Comparison of ENCODE assay signal across 1 cellular context in the genomic region with DNA sequence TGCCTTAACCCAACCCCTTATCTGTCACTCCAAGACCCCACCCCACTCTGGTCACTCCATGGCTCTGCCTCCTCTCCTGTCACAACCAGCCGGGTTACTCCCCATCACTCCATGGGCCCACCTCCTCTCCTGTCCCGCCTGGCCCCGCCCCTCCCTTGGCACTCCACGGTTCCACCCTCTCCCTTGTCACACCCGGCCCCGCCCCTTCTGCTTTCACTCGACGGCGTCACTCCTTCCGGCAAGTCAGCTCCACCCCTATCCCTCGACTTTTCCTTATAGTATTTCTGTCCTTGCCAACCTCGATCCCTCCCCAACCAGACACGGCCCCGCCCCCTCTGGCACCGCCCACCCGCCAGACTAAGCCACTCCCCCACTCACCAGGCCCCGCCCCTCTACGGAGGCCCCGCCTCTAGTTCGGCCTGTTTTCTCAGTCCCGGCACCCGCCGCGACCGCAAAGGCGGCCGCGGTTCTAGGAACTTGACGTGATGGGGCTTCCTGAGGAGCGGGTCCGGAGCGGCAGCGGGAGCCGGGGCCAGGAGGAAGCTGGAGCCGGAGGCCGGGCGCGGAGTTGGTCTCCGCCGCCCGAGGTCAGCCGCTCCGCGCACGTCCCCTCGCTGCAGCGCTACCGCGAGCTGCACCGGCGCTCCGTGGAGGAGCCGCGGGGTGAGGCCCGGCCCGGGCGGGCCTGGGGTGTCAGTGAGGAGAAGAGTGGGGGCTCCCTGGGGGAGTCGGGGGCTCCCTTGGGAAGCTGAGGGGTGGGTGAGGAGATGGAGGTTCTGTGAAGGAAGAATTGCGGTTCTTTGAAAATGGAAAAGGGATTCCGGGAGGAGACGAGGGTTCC.
A peak's percentile ranks its signal among the peaks of the same experiment; 100 is the strongest.
TF ChIP-seq lines count a peak whose summit lies in the region.

A gene with protein sequence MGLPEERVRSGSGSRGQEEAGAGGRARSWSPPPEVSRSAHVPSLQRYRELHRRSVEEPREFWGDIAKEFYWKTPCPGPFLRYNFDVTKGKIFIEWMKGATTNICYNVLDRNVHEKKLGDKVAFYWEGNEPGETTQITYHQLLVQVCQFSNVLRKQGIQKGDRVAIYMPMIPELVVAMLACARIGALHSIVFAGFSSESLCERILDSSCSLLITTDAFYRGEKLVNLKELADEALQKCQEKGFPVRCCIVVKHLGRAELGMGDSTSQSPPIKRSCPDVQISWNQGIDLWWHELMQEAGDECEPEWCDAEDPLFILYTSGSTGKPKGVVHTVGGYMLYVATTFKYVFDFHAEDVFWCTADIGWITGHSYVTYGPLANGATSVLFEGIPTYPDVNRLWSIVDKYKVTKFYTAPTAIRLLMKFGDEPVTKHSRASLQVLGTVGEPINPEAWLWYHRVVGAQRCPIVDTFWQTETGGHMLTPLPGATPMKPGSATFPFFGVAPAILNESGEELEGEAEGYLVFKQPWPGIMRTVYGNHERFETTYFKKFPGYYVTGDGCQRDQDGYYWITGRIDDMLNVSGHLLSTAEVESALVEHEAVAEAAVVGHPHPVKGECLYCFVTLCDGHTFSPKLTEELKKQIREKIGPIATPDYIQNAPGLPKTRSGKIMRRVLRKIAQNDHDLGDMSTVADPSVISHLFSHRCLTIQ (plus strand): TSS at position 452 of the 841 bp plus-strand sequence. CDS start 34 bp downstream, at position 486.

TF ChIP-seq in HepG2, 621 proteins besides CTCF, POLR2A, EP300 and RAD21 (continued from another document and continues in another):
- TF ChIP-seq, protein P1, sequence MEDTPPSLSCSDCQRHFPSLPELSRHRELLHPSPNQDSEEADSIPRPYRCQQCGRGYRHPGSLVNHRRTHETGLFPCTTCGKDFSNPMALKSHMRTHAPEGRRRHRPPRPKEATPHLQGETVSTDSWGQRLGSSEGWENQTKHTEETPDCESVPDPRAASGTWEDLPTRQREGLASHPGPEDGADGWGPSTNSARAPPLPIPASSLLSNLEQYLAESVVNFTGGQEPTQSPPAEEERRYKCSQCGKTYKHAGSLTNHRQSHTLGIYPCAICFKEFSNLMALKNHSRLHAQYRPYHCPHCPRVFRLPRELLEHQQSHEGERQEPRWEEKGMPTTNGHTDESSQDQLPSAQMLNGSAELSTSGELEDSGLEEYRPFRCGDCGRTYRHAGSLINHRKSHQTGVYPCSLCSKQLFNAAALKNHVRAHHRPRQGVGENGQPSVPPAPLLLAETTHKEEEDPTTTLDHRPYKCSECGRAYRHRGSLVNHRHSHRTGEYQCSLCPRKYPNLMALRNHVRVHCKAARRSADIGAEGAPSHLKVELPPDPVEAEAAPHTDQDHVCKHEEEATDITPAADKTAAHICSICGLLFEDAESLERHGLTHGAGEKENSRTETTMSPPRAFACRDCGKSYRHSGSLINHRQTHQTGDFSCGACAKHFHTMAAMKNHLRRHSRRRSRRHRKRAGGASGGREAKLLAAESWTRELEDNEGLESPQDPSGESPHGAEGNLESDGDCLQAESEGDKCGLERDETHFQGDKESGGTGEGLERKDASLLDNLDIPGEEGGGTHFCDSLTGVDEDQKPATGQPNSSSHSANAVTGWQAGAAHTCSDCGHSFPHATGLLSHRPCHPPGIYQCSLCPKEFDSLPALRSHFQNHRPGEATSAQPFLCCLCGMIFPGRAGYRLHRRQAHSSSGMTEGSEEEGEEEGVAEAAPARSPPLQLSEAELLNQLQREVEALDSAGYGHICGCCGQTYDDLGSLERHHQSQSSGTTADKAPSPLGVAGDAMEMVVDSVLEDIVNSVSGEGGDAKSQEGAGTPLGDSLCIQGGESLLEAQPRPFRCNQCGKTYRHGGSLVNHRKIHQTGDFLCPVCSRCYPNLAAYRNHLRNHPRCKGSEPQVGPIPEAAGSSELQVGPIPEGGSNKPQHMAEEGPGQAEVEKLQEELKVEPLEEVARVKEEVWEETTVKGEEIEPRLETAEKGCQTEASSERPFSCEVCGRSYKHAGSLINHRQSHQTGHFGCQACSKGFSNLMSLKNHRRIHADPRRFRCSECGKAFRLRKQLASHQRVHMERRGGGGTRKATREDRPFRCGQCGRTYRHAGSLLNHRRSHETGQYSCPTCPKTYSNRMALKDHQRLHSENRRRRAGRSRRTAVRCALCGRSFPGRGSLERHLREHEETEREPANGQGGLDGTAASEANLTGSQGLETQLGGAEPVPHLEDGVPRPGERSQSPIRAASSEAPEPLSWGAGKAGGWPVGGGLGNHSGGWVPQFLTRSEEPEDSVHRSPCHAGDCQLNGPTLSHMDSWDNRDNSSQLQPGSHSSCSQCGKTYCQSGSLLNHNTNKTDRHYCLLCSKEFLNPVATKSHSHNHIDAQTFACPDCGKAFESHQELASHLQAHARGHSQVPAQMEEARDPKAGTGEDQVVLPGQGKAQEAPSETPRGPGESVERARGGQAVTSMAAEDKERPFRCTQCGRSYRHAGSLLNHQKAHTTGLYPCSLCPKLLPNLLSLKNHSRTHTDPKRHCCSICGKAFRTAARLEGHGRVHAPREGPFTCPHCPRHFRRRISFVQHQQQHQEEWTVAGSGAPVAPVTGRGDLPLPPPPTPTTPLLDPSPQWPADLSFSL (CRISPR knock-in tag; IDR thresholded peaks at IDR 0.05), result no peak
- peak; percentile 80 for TF ChIP-seq ZNF543 (CRISPR knock-in tag; IDR thresholded peaks at IDR 0.05)
- peak; percentile 56; the same call in 1 of the 2 replicates for TF ChIP-seq TSC22D2 (CRISPR knock-in tag; IDR thresholded peaks at IDR 0.05; ENCODE audit: borderline replicate concordance)
- TF ChIP-seq HOXA5 (CRISPR knock-in tag; IDR thresholded peaks at IDR 0.05), result peak; percentile 89; the same call in 1 of the 2 replicates
- no peak for TF ChIP-seq ZNF207 (IDR thresholded peaks at IDR 0.05; ENCODE audit: borderline replicate concordance)
- peak; percentile 79; the same call in 1 of the 2 replicates for TF ChIP-seq ZNF33B (CRISPR knock-in tag; IDR thresholded peaks at IDR 0.05)
- TF ChIP-seq, protein P2, sequence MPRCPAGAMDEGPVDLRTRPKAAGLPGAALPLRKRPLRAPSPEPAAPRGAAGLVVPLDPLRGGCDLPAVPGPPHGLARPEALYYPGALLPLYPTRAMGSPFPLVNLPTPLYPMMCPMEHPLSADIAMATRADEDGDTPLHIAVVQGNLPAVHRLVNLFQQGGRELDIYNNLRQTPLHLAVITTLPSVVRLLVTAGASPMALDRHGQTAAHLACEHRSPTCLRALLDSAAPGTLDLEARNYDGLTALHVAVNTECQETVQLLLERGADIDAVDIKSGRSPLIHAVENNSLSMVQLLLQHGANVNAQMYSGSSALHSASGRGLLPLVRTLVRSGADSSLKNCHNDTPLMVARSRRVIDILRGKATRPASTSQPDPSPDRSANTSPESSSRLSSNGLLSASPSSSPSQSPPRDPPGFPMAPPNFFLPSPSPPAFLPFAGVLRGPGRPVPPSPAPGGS (CRISPR knock-in tag; IDR thresholded peaks at IDR 0.05), result no peak; the same call in 1 of the 2 replicates
- no peak for TF ChIP-seq NFKBIZ (CRISPR knock-in tag; IDR thresholded peaks at IDR 0.05)
- no peak for TF ChIP-seq ZNF101 (CRISPR knock-in tag; IDR thresholded peaks at IDR 0.05; ENCODE audit: borderline replicate concordance, low read depth)
- no peak for TF ChIP-seq MZF1 (CRISPR knock-in tag; IDR thresholded peaks at IDR 0.05; ENCODE audit: borderline replicate concordance)
- TF ChIP-seq ZNF10 (CRISPR knock-in tag; IDR thresholded peaks at IDR 0.05; ENCODE audit: borderline replicate concordance, low read depth), result no peak
- TF ChIP-seq RFX3 (CRISPR knock-in tag; IDR thresholded peaks at IDR 0.05), result no peak
- TF ChIP-seq ZNF296 (CRISPR knock-in tag; conservative IDR thresholded peaks at IDR 0.05), result no peak
- no peak for TF ChIP-seq WIZ (CRISPR knock-in tag; IDR thresholded peaks at IDR 0.05)
- TF ChIP-seq, protein P3, sequence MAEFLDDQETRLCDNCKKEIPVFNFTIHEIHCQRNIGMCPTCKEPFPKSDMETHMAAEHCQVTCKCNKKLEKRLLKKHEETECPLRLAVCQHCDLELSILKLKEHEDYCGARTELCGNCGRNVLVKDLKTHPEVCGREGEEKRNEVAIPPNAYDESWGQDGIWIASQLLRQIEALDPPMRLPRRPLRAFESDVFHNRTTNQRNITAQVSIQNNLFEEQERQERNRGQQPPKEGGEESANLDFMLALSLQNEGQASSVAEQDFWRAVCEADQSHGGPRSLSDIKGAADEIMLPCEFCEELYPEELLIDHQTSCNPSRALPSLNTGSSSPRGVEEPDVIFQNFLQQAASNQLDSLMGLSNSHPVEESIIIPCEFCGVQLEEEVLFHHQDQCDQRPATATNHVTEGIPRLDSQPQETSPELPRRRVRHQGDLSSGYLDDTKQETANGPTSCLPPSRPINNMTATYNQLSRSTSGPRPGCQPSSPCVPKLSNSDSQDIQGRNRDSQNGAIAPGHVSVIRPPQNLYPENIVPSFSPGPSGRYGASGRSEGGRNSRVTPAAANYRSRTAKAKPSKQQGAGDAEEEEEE (CRISPR knock-in tag; IDR thresholded peaks at IDR 0.05; ENCODE audit: borderline replicate concordance), result no peak; the same call in 1 of the 2 replicates
- TF ChIP-seq ZNF44 (CRISPR knock-in tag; IDR thresholded peaks at IDR 0.05), result no peak
- TF ChIP-seq ZNF652 (CRISPR knock-in tag; IDR thresholded peaks at IDR 0.05; ENCODE audit: borderline replicate concordance, low read depth), result no peak
- no peak for TF ChIP-seq NFRKB (IDR thresholded peaks at IDR 0.05)
- no peak for TF ChIP-seq FOXK1 (CRISPR knock-in tag; IDR thresholded peaks at IDR 0.05; ENCODE audit: borderline replicate concordance, low read depth)
- no peak; the same call in 1 of the 2 replicates for TF ChIP-seq ISL2 (CRISPR knock-in tag; IDR thresholded peaks at IDR 0.05)
- TF ChIP-seq ZNF430 (CRISPR knock-in tag; IDR thresholded peaks at IDR 0.05), result peak; percentile 74; the same call in 1 of the 2 replicates
- no peak for TF ChIP-seq ZNF552 (CRISPR knock-in tag; IDR thresholded peaks at IDR 0.05; ENCODE audit: borderline replicate concordance)
- peak; percentile 46; the same call in 1 of the 2 replicates for TF ChIP-seq ZNF773 (CRISPR knock-in tag; IDR thresholded peaks at IDR 0.05; ENCODE audit: borderline replicate concordance)
- no peak for TF ChIP-seq GTF3A (CRISPR knock-in tag; conservative IDR thresholded peaks at IDR 0.05)
- TF ChIP-seq, protein P4, sequence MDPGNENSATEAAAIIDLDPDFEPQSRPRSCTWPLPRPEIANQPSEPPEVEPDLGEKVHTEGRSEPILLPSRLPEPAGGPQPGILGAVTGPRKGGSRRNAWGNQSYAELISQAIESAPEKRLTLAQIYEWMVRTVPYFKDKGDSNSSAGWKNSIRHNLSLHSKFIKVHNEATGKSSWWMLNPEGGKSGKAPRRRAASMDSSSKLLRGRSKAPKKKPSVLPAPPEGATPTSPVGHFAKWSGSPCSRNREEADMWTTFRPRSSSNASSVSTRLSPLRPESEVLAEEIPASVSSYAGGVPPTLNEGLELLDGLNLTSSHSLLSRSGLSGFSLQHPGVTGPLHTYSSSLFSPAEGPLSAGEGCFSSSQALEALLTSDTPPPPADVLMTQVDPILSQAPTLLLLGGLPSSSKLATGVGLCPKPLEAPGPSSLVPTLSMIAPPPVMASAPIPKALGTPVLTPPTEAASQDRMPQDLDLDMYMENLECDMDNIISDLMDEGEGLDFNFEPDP (CRISPR knock-in tag; conservative IDR thresholded peaks at IDR 0.05), result no peak
- no peak for TF ChIP-seq CCAR2 (optimal IDR thresholded peaks at IDR 0.05; ENCODE audit: low read depth, low read length)
- TF ChIP-seq ZNF33A (CRISPR knock-in tag; IDR thresholded peaks at IDR 0.05; ENCODE audit: borderline replicate concordance), result no peak
- TF ChIP-seq, protein P5, sequence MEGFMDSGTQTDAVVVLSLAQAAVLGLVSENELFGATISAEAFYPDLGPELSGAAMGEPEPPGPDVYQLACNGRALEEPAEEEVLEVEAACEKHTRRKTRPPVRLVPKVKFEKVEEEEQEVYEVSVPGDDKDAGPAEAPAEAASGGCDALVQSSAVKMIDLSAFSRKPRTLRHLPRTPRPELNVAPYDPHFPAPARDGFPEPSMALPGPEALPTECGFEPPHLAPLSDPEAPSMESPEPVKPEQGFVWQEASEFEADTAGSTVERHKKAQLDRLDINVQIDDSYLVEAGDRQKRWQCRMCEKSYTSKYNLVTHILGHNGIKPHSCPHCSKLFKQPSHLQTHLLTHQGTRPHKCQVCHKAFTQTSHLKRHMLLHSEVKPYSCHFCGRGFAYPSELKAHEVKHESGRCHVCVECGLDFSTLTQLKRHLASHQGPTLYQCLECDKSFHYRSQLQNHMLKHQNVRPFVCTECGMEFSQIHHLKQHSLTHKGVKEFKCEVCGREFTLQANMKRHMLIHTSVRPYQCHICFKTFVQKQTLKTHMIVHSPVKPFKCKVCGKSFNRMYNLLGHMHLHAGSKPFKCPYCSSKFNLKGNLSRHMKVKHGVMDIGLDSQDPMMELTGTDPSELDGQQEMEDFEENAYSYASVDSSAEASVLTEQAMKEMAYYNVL (CRISPR knock-in tag; IDR thresholded peaks at IDR 0.05; ENCODE audit: borderline replicate concordance), result no peak; the same call in 1 of the 2 replicates
- TF ChIP-seq GTF2F1 (IDR thresholded peaks at IDR 0.05; ENCODE audit: low read length), result no peak
- TF ChIP-seq, protein P6, sequence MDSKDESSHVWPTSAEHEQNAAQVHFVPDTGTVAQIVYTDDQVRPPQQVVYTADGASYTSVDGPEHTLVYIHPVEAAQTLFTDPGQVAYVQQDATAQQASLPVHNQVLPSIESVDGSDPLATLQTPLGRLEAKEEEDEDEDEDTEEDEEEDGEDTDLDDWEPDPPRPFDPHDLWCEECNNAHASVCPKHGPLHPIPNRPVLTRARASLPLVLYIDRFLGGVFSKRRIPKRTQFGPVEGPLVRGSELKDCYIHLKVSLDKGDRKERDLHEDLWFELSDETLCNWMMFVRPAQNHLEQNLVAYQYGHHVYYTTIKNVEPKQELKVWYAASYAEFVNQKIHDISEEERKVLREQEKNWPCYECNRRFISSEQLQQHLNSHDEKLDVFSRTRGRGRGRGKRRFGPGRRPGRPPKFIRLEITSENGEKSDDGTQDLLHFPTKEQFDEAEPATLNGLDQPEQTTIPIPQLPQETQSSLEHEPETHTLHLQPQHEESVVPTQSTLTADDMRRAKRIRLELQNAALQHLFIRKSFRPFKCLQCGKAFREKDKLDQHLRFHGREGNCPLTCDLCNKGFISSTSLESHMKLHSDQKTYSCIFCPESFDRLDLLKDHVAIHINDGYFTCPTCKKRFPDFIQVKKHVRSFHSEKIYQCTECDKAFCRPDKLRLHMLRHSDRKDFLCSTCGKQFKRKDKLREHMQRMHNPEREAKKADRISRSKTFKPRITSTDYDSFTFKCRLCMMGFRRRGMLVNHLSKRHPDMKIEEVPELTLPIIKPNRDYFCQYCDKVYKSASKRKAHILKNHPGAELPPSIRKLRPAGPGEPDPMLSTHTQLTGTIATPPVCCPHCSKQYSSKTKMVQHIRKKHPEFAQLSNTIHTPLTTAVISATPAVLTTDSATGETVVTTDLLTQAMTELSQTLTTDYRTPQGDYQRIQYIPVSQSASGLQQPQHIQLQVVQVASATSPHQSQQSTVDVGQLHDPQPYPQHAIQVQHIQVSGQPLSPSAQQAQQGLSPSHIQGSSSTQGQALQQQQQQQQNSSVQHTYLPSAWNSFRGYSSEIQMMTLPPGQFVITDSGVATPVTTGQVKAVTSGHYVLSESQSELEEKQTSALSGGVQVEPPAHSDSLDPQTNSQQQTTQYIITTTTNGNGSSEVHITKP (CRISPR knock-in tag; IDR thresholded peaks at IDR 0.05; ENCODE audit: low read depth), result 0 out of 2 replicates have a peak, but pooled peaks have one; percentile 81
- peak; percentile 86 for TF ChIP-seq ZNF441 (CRISPR knock-in tag; IDR thresholded peaks at IDR 0.05; ENCODE audit: borderline replicate concordance)
- no peak for TF ChIP-seq NFIC (IDR thresholded peaks at IDR 0.05; ENCODE audit: low read length)
- TF ChIP-seq SNAPC2 (CRISPR knock-in tag; IDR thresholded peaks at IDR 0.05), result 0 out of 2 replicates have a peak, but pooled peaks have one; percentile 52
- TF ChIP-seq, protein P7, sequence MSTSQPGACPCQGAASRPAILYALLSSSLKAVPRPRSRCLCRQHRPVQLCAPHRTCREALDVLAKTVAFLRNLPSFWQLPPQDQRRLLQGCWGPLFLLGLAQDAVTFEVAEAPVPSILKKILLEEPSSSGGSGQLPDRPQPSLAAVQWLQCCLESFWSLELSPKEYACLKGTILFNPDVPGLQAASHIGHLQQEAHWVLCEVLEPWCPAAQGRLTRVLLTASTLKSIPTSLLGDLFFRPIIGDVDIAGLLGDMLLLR (CRISPR knock-in tag; IDR thresholded peaks at IDR 0.05), result 0 out of 2 replicates have a peak, but pooled peaks have one; percentile 7
- no peak for TF ChIP-seq ZNF124 (CRISPR knock-in tag; IDR thresholded peaks at IDR 0.05)
